ENCODE assay signal across 1 cellular context in genomic region chr20:34637245-34638185, GRCh38.
TF ChIP-seq lines count a peak whose summit lies in the region.

No MANE protein-coding gene starts in this region.

TF ChIP-seq in HepG2, 621 proteins besides CTCF, POLR2A, EP300 and RAD21 (continued from another document):
- TF ChIP-seq THRA (CRISPR knock-in tag; IDR thresholded peaks at IDR 0.05; ENCODE audit: borderline replicate concordance) (peak; percentile 19; the same call in 1 of the 2 replicates), ZBTB26 (CRISPR knock-in tag; IDR thresholded peaks at IDR 0.05; ENCODE audit: borderline replicate concordance) (no peak), ZNF451 (CRISPR knock-in tag; IDR thresholded peaks at IDR 0.05) (no peak), ZNF644 (CRISPR knock-in tag; IDR thresholded peaks at IDR 0.05; ENCODE audit: low read depth) (peak; percentile 96), ARID3A (IDR thresholded peaks at IDR 0.05; ENCODE audit: low read depth, low read length) (peak; percentile 70), SMAD9 (CRISPR knock-in tag; IDR thresholded peaks at IDR 0.05) (no peak), ZNF354B (CRISPR knock-in tag; IDR thresholded peaks at IDR 0.05) (no peak), MTERF4 (CRISPR knock-in tag; IDR thresholded peaks at IDR 0.05) (no peak), CSRNP2 (CRISPR knock-in tag; conservative IDR thresholded peaks at IDR 0.05; ENCODE audit: low read depth) (no peak), IKZF5 (CRISPR knock-in tag; IDR thresholded peaks at IDR 0.05) (no peak), MAFK (conservative IDR thresholded peaks at IDR 0.05 in 1 of 2, IDR thresholded peaks at IDR 0.05 in 1 of 2; ENCODE audit: low read length in 2 of 2) (no peak; a peak in 1 of 4 replicates), ZNF605 (CRISPR knock-in tag; IDR thresholded peaks at IDR 0.05) (no peak), ZNF724P (CRISPR knock-in tag; IDR thresholded peaks at IDR 0.05; ENCODE audit: borderline replicate concordance) (no peak), ZMYM3 (CRISPR knock-in tag; IDR thresholded peaks at IDR 0.05) (peak; percentile 32; the same call in 1 of the 2 replicates), THAP8 (CRISPR knock-in tag; IDR thresholded peaks at IDR 0.05; ENCODE audit: borderline replicate concordance) (no peak), ZNF44 (CRISPR knock-in tag; IDR thresholded peaks at IDR 0.05) (peak; percentile 55; the same call in 1 of the 2 replicates), NFIC (IDR thresholded peaks at IDR 0.05; ENCODE audit: low read length) (peak; percentile 75), ZNF784 (CRISPR knock-in tag; IDR thresholded peaks at IDR 0.05; ENCODE audit: borderline replicate concordance) (peak; percentile 51; the same call in 1 of the 2 replicates), ARHGAP35 (CRISPR knock-in tag; IDR thresholded peaks at IDR 0.05; ENCODE audit: borderline replicate concordance) (no peak), ZBTB33 (CRISPR knock-in tag; IDR thresholded peaks at IDR 0.05) (no peak), CCDC6 (CRISPR knock-in tag; IDR thresholded peaks at IDR 0.05) (0 out of 2 replicates have a peak, but pooled peaks have one; percentile 42), ZUFSP (CRISPR knock-in tag; IDR thresholded peaks at IDR 0.05; ENCODE audit: borderline replicate concordance) (no peak), MAZ (IDR thresholded peaks at IDR 0.05; ENCODE audit: borderline replicate concordance, low read depth, low read length) (no peak), MAZ (CRISPR knock-in tag; IDR thresholded peaks at IDR 0.05; ENCODE audit: low read depth) (no peak), SOX6 (IDR thresholded peaks at IDR 0.05) (no peak), SOX6 (CRISPR knock-in tag; IDR thresholded peaks at IDR 0.05) (peak; percentile 89), LCORL (IDR thresholded peaks at IDR 0.05) (peak; percentile 55; the same call in 1 of the 2 replicates), LCORL (CRISPR knock-in tag; IDR thresholded peaks at IDR 0.05) (peak; percentile 59; the same call in 1 of the 2 replicates), PATZ1 (CRISPR knock-in tag; IDR thresholded peaks at IDR 0.05) (no peak), ZEB1 (IDR thresholded peaks at IDR 0.05; ENCODE audit: insufficient replicate concordance, low read depth) (no peak), ATAD3A (CRISPR knock-in tag; IDR thresholded peaks at IDR 0.05) (no peak), ZFP36L1 (CRISPR knock-in tag; IDR thresholded peaks at IDR 0.05) (no peak), SP140L (CRISPR knock-in tag; IDR thresholded peaks at IDR 0.05; ENCODE audit: borderline replicate concordance) (no peak), ZNF280D (CRISPR knock-in tag; IDR thresholded peaks at IDR 0.05) (peak; percentile 35; the same call in 1 of the 2 replicates)
